In genomic region chr17:39402890-39403605, GRCh38 we compare ENCODE assay signal across 10 cellular contexts. TPM values are rescaled to one million over a fixed set of nuclear protein-coding genes. Genes with fewer than 3 reads are reported as not detected.
DNase-seq lines count a peak whose midpoint lies in the region; ATAC-seq and FAIRE-seq lines count a peak whose summit lies in the region.
"Had no signal": no experiment of that assay in that cellular context is flagged by ENCODE, and none has a peak within 500 bp of the region (broad histone marks: within the 10 kb centered on the region; RNA-seq: fewer than 3 reads in every experiment).

No MANE protein-coding gene starts in this region.

- peak overlapping the region; percentile 76 for H3K4me3 ChIP-seq in mesodermal cell (ENCODE audit: extremely low read depth, insufficient read depth, low read length, poor library complexity, severe bottlenecking)

- H3K4me1 ChIP-seq in mesodermal cell (ENCODE audit: control insufficient read depth, insufficient read depth, low read length, poor library complexity, severe bottlenecking) = peaks cover 5% of the 10 kb centered on the region

- POLR2A ChIA-PET in activated CD4-positive, alpha-beta memory T cell treated with anti-CD3 and anti-CD28 coated beads for 36 hours (lab: Charles Lee) = interaction anchor here (1.0 to 1.6 kb wide), 3 partner anchors 48 to 196 kb away, joined by 4 to 10 read pairs (median 5); partner anchors contain the start of genes CDK12 and MED1

- no peaks in the 10 kb centered on the region for H3K9me3 Mint-ChIP-seq in stimulated activated naive CD8-positive, alpha-beta T cell treated with anti-CD3 and anti-CD28 coated beads, Interleukin-15, Interleukin-2, amounts not matched to agents 100 ng/mL and 50 ng/mL, for 24 hours
- no peaks in the 10 kb centered on the region for H3K9me3 Mint-ChIP-seq in activated CD4-positive, alpha-beta memory T cell treated with anti-CD3 and anti-CD28 coated beads for 36 hours

- H3K27ac Mint-ChIP-seq in stimulated activated naive CD8-positive, alpha-beta T cell treated with anti-CD3 and anti-CD28 coated beads, Interleukin-15, Interleukin-2, amounts not matched to agents 100 ng/mL and 50 ng/mL, for 24 hours = peak overlapping the region; percentile 86
- peak overlapping the region; percentile 96 for H3K27ac Mint-ChIP-seq in activated CD4-positive, alpha-beta memory T cell treated with anti-CD3 and anti-CD28 coated beads for 36 hours

- H3K9me3 ChIP-seq in mesodermal cell (ENCODE audit: control insufficient read depth, low read length) = no peaks in the 10 kb centered on the region
- H3K9me3 ChIP-seq: esophagus squamous epithelium, right lobe of liver had no signal

- peaks cover 19% of the 10 kb centered on the region for H3K36me3 Mint-ChIP-seq in stimulated activated naive CD8-positive, alpha-beta T cell treated with anti-CD3 and anti-CD28 coated beads, Interleukin-15, Interleukin-2, amounts not matched to agents 100 ng/mL and 50 ng/mL, for 24 hours (ENCODE audit: low read depth)
- peaks cover 18% of the 10 kb centered on the region for H3K36me3 Mint-ChIP-seq in activated CD4-positive, alpha-beta memory T cell treated with anti-CD3 and anti-CD28 coated beads for 36 hours

- H3K4me3 Mint-ChIP-seq in stimulated activated naive CD8-positive, alpha-beta T cell treated with anti-CD3 and anti-CD28 coated beads, Interleukin-15, Interleukin-2, amounts not matched to agents 100 ng/mL and 50 ng/mL, for 24 hours = peak overlapping the region; percentile 95
- peak overlapping the region; percentile 98 for H3K4me3 Mint-ChIP-seq in activated CD4-positive, alpha-beta memory T cell treated with anti-CD3 and anti-CD28 coated beads for 36 hours

- H3K27me3 Mint-ChIP-seq in stimulated activated naive CD8-positive, alpha-beta T cell treated with anti-CD3 and anti-CD28 coated beads, Interleukin-15, Interleukin-2, amounts not matched to agents 100 ng/mL and 50 ng/mL, for 24 hours = no peaks in the 10 kb centered on the region
- no peaks in the 10 kb centered on the region for H3K27me3 Mint-ChIP-seq in activated CD4-positive, alpha-beta memory T cell treated with anti-CD3 and anti-CD28 coated beads for 36 hours

- peaks cover 28% of the 10 kb centered on the region for H3K36me3 ChIP-seq in mesodermal cell (ENCODE audit: control insufficient read depth, insufficient read depth, low read length)

- CTCF ChIA-PET in activated CD4-positive, alpha-beta memory T cell treated with anti-CD3 and anti-CD28 coated beads for 36 hours (lab: Charles Lee) = interaction anchor here (0.6 kb wide), 2 partner anchors 19 to 97 kb away, joined by 3 to 4 read pairs; no protein-coding TSS in a partner anchor

- no peak for FAIRE-seq in urothelium cell line (lab: Jason Lieb, UNC)

- DNase-seq in stimulated activated naive CD8-positive, alpha-beta T cell treated with anti-CD3 and anti-CD28 coated beads, Interleukin-15, Interleukin-2, amounts not matched to agents 100 U/mL and 50 U/mL, for 24 hours = no peak
- DNase-seq in activated CD4-positive, alpha-beta memory T cell treated with anti-CD3 and anti-CD28 coated beads for 36 hours = no peak
- DNase-seq in NCI-H2081 (lab: John Stamatoyannopoulos, UW) (no peak), urothelium cell line (ENCODE audit: low spot score) (no peak), NCI-H524 treated with DMSO at 0.1 percent for 48 hours (lab: John Stamatoyannopoulos, UW) (no peak)

- intact Hi-C loops in activated CD4-positive, alpha-beta memory T cell treated with anti-CD3 and anti-CD28 coated beads for 36 hours (cut with micrococcal nuclease) = loop anchor here (1.0 to 10.0 kb wide), 3 partner anchors 58 to 374 kb away; partner anchors contain the start of gene CDK12

- peaks cover 65% of the 10 kb centered on the region for H3K4me1 Mint-ChIP-seq in stimulated activated naive CD8-positive, alpha-beta T cell treated with anti-CD3 and anti-CD28 coated beads, Interleukin-15, Interleukin-2, amounts not matched to agents 100 ng/mL and 50 ng/mL, for 24 hours (ENCODE audit: low read depth)
- H3K4me1 Mint-ChIP-seq in activated CD4-positive, alpha-beta memory T cell treated with anti-CD3 and anti-CD28 coated beads for 36 hours (ENCODE audit: low read depth) = peaks cover 62% of the 10 kb centered on the region

- no peak overlapping the region for H3K27ac ChIP-seq in mesodermal cell (ENCODE audit: low read depth, low read length, severe bottlenecking)

- WGBS in mesodermal cell (ENCODE audit: insufficient coverage in 2 of 2), 2 experiments = 87% methylated on average over 17 to 20 of the region's 22 CpGs

- ATAC-seq in stimulated activated naive CD8-positive, alpha-beta T cell treated with anti-CD3 and anti-CD28 coated beads, Interleukin-15, Interleukin-2, amounts not matched to agents 100 U/mL and 50 U/mL, for 24 hours = no peak
- no peak for ATAC-seq in HG03378 (IDR thresholded peaks at IDR 0.05; ENCODE audit: unreplicated experiment)

RNA-seq across cellular contexts. Expression of gene FBXL20, which starts 1.6 kb away (rescaled TPM):
- 10 to 100 TPM; 17.4 to 18.3 TPM for total RNA-seq in activated CD4-positive, alpha-beta memory T cell treated with anti-CD3 and anti-CD28 coated beads for 36 hours
- polyA plus RNA-seq in mesodermal cell (2013, experiment 1 of 2) = 13.0 TPM
- polyA plus RNA-seq in mesodermal cell (2013, experiment 2 of 2) = 11.6 TPM

RNA-seq across cellular contexts. Expression of gene MED1, which starts 48.0 kb away (rescaled TPM):
- total RNA-seq in activated CD4-positive, alpha-beta memory T cell treated with anti-CD3 and anti-CD28 coated beads for 36 hours = 10 to 100 TPM; 58.9 to 59.7 TPM
- 34.4 TPM for polyA plus RNA-seq in mesodermal cell (2013, experiment 1 of 2)
- polyA plus RNA-seq in mesodermal cell (2013, experiment 2 of 2) = 31.7 TPM

RNA-seq across cellular contexts. Expression of gene CDK12, which starts 58.2 kb away (rescaled TPM):
- 10 to 100 TPM; 55.8 to 57.4 TPM for total RNA-seq in activated CD4-positive, alpha-beta memory T cell treated with anti-CD3 and anti-CD28 coated beads for 36 hours
- polyA plus RNA-seq in mesodermal cell (2013, experiment 1 of 2) = 29.5 TPM
- 26.5 TPM for polyA plus RNA-seq in mesodermal cell (2013, experiment 2 of 2)
